ENCODE assay signal across 1 cellular context in genomic region chr7:37450035-37450434, GRCh38.
TF ChIP-seq lines count a peak whose summit lies in the region.

No MANE protein-coding gene starts in this region.

TF ChIP-seq in WTC11, 78 proteins besides CTCF, POLR2A, EP300 and RAD21 (continued from another document):
- TF ChIP-seq RELA (CRISPR knock-in tag; IDR thresholded peaks at IDR 0.05; ENCODE audit: borderline replicate concordance) (no peak), ATF2 (CRISPR knock-in tag; IDR thresholded peaks at IDR 0.05; ENCODE audit: borderline replicate concordance, low read depth) (no peak)
- TF ChIP-seq, protein P1, sequence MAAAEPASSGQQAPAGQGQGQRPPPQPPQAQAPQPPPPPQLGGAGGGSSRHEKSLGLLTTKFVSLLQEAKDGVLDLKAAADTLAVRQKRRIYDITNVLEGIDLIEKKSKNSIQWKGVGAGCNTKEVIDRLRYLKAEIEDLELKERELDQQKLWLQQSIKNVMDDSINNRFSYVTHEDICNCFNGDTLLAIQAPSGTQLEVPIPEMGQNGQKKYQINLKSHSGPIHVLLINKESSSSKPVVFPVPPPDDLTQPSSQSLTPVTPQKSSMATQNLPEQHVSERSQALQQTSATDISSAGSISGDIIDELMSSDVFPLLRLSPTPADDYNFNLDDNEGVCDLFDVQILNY (CRISPR knock-in tag; IDR thresholded peaks at IDR 0.05): no peak
